24 cellular contexts compared by ENCODE assay signal in genomic region chr10:124338276-124338915, GRCh38.
DNase-seq lines count a peak whose midpoint lies in the region; ATAC-seq and TF ChIP-seq lines count a peak whose summit lies in the region.
"Had no signal": no experiment of that assay in that cellular context is flagged by ENCODE, and none has a peak within 500 bp of the region (broad histone marks: within the 10 kb centered on the region; RNA-seq: fewer than 3 reads in every experiment).

No MANE protein-coding gene starts in this region.

- DNase-seq in DMS53 (lab: John Stamatoyannopoulos, UW) (peak; percentile 21), DMS53 treated with DMSO at 0.1 percent for 48 hours (lab: John Stamatoyannopoulos, UW; ENCODE audit: unreplicated experiment) (no peak), NB4 (ENCODE audit: low read depth) (peak; percentile 28), left lobe of liver (ENCODE audit: low spot score) (peak; percentile 23), MG63 (no peak)
- no peak for DNase-seq in stimulated activated effector memory CD8-positive, alpha-beta T cell treated with anti-CD3 and anti-CD28 coated beads, Interleukin-12 subunit alpha, Interleukin-12 subunit beta, amount 100 ng/mL, for 72 hours (ENCODE audit: low spot score in 2 of 2)
- no peak for DNase-seq in activated naive CD4-positive, alpha-beta T cell treated with anti-CD3 and anti-CD28 coated beads, Interleukin-2, amount 10 ng/mL, durations not matched to agents 7 days and 5 days
- DNase-seq in activated CD4-positive, alpha-beta memory T cell treated with anti-CD3 and anti-CD28 coated beads, Interleukin-2, amount 10 ng/mL, durations not matched to agents 7 days and 5 days, result no peak
- DNase-seq: 8988T; ACHN; BE2C; CD4-positive, alpha-beta T cell; Karpas-422; NCI-H1105; NCI-H1436 treated with DMSO at 0.1 percent for 48 hours; NCI-H187 treated with DMSO at 0.1 percent for 48 hours; NCI-H2107; NCI-H226; NCI-H510A; NCI-H69; SIG-M5 had no signal

- POLR2A ChIA-PET in activated CD4-positive, alpha-beta memory T cell treated with anti-CD3 and anti-CD28 coated beads, Interleukin-2, amount 10 ng/mL, durations not matched to agents 7 days and 5 days (lab: Charles Lee), result no interaction called here

- H3K36me3 Mint-ChIP-seq in stimulated activated effector memory CD8-positive, alpha-beta T cell treated with anti-CD3 and anti-CD28 coated beads, Interleukin-12 subunit alpha, Interleukin-12 subunit beta, amount 100 ng/mL, for 72 hours, result no peaks in the 10 kb centered on the region
- no peaks in the 10 kb centered on the region for H3K36me3 Mint-ChIP-seq in activated naive CD4-positive, alpha-beta T cell treated with anti-CD3 and anti-CD28 coated beads, Interleukin-2, amount 10 ng/mL, durations not matched to agents 7 days and 5 days
- H3K36me3 Mint-ChIP-seq in activated CD4-positive, alpha-beta memory T cell treated with anti-CD3 and anti-CD28 coated beads, Interleukin-2, amount 10 ng/mL, durations not matched to agents 7 days and 5 days (ENCODE audit: low read depth), result no peaks in the 10 kb centered on the region

- no peak for ATAC-seq in left lobe of liver
- ATAC-seq in stimulated activated effector memory CD8-positive, alpha-beta T cell treated with anti-CD3 and anti-CD28 coated beads, Interleukin-12 subunit alpha, Interleukin-12 subunit beta, amount 100 ng/mL, for 72 hours, result no peak
- ATAC-seq: HepG2 had no signal

- no peaks in the 10 kb centered on the region for H3K27me3 ChIP-seq in MG63
- H3K27me3 ChIP-seq: BE2C, Peyer's patch had no signal

- H3K9me3 Mint-ChIP-seq in stimulated activated effector memory CD8-positive, alpha-beta T cell treated with anti-CD3 and anti-CD28 coated beads, Interleukin-12 subunit alpha, Interleukin-12 subunit beta, amount 100 ng/mL, for 72 hours, result no peaks in the 10 kb centered on the region
- H3K9me3 Mint-ChIP-seq in activated naive CD4-positive, alpha-beta T cell treated with anti-CD3 and anti-CD28 coated beads, Interleukin-2, amount 10 ng/mL, durations not matched to agents 7 days and 5 days, result no peaks in the 10 kb centered on the region
- H3K9me3 Mint-ChIP-seq in activated CD4-positive, alpha-beta memory T cell treated with anti-CD3 and anti-CD28 coated beads, Interleukin-2, amount 10 ng/mL, durations not matched to agents 7 days and 5 days, result no peaks in the 10 kb centered on the region
- H3K9me3 Mint-ChIP-seq: CD4-positive, alpha-beta T cell had no signal

- no peak for TF ChIP-seq POLR2A in NB4 (IDR thresholded peaks at IDR 0.05; ENCODE audit: extremely low read depth, insufficient read length)

- no peak overlapping the region for H3K4me3 ChIP-seq in NB4 (ENCODE audit: low read depth, low read length)
- H3K4me3 ChIP-seq in MG63, result no peak overlapping the region
- H3K4me3 ChIP-seq: Peyer's patch, SK-N-MC had no signal

- peaks cover 23% of the 10 kb centered on the region for H3K4me1 Mint-ChIP-seq in stimulated activated effector memory CD8-positive, alpha-beta T cell treated with anti-CD3 and anti-CD28 coated beads, Interleukin-12 subunit alpha, Interleukin-12 subunit beta, amount 100 ng/mL, for 72 hours
- H3K4me1 Mint-ChIP-seq in activated naive CD4-positive, alpha-beta T cell treated with anti-CD3 and anti-CD28 coated beads, Interleukin-2, amount 10 ng/mL, durations not matched to agents 7 days and 5 days, result peaks cover 4% of the 10 kb centered on the region
- peaks cover 2% of the 10 kb centered on the region for H3K4me1 Mint-ChIP-seq in activated CD4-positive, alpha-beta memory T cell treated with anti-CD3 and anti-CD28 coated beads, Interleukin-2, amount 10 ng/mL, durations not matched to agents 7 days and 5 days

- peak overlapping the region; percentile 8 for H3K27ac Mint-ChIP-seq in stimulated activated effector memory CD8-positive, alpha-beta T cell treated with anti-CD3 and anti-CD28 coated beads, Interleukin-12 subunit alpha, Interleukin-12 subunit beta, amount 100 ng/mL, for 72 hours
- H3K27ac Mint-ChIP-seq in activated naive CD4-positive, alpha-beta T cell treated with anti-CD3 and anti-CD28 coated beads, Interleukin-2, amount 10 ng/mL, durations not matched to agents 7 days and 5 days, result no peak overlapping the region
- no peak overlapping the region for H3K27ac Mint-ChIP-seq in activated CD4-positive, alpha-beta memory T cell treated with anti-CD3 and anti-CD28 coated beads, Interleukin-2, amount 10 ng/mL, durations not matched to agents 7 days and 5 days
- H3K27ac Mint-ChIP-seq: CD4-positive, alpha-beta T cell had no signal

- H3K9me3 ChIP-seq in MG63, result no peaks in the 10 kb centered on the region
- H3K9me3 ChIP-seq: BE2C, Peyer's patch had no signal

- H3K36me3 ChIP-seq in MG63, result no peaks in the 10 kb centered on the region
- H3K36me3 ChIP-seq: BE2C, Peyer's patch had no signal

- no peak for TF ChIP-seq CTCF in NB4 (IDR thresholded peaks at IDR 0.05; ENCODE audit: low read depth, low read length)

- CTCF ChIA-PET in activated naive CD4-positive, alpha-beta T cell treated with anti-CD3 and anti-CD28 coated beads, Interleukin-2, amount 10 ng/mL, durations not matched to agents 7 days and 5 days (lab: Charles Lee), result no interaction called here
- CTCF ChIA-PET in activated CD4-positive, alpha-beta memory T cell treated with anti-CD3 and anti-CD28 coated beads, Interleukin-2, amount 10 ng/mL, durations not matched to agents 7 days and 5 days (lab: Charles Lee), result no interaction called here

- no peaks in the 10 kb centered on the region for H3K27me3 Mint-ChIP-seq in activated naive CD4-positive, alpha-beta T cell treated with anti-CD3 and anti-CD28 coated beads, Interleukin-2, amount 10 ng/mL, durations not matched to agents 7 days and 5 days
- no peaks in the 10 kb centered on the region for H3K27me3 Mint-ChIP-seq in activated CD4-positive, alpha-beta memory T cell treated with anti-CD3 and anti-CD28 coated beads, Interleukin-2, amount 10 ng/mL, durations not matched to agents 7 days and 5 days
- H3K27me3 Mint-ChIP-seq: CD4-positive, alpha-beta T cell had no signal

- no peak overlapping the region for H3K4me3 Mint-ChIP-seq in stimulated activated effector memory CD8-positive, alpha-beta T cell treated with anti-CD3 and anti-CD28 coated beads, Interleukin-12 subunit alpha, Interleukin-12 subunit beta, amount 100 ng/mL, for 72 hours
- H3K4me3 Mint-ChIP-seq in activated naive CD4-positive, alpha-beta T cell treated with anti-CD3 and anti-CD28 coated beads, Interleukin-2, amount 10 ng/mL, durations not matched to agents 7 days and 5 days, result no peak overlapping the region
- no peak overlapping the region for H3K4me3 Mint-ChIP-seq in activated CD4-positive, alpha-beta memory T cell treated with anti-CD3 and anti-CD28 coated beads, Interleukin-2, amount 10 ng/mL, durations not matched to agents 7 days and 5 days
- H3K4me3 Mint-ChIP-seq: CD4-positive, alpha-beta T cell had no signal

Comparison
In these comparisons a context has a peak if more than half of its experiments do, and no peak if none do; other contexts are left out.
1. DNase-seq: peak in DMS53 (single experiment), NB4 (single experiment) and left lobe of liver (single experiment); none in DMS53 treated with DMSO at 0.1 percent for 48 hours (single experiment), stimulated activated effector memory CD8-positive, alpha-beta T cell treated with anti-CD3 and anti-CD28 coated beads, Interleukin-12 subunit alpha, Interleukin-12 subunit beta, amount 100 ng/mL, for 72 hours (0 of 2), MG63 (single experiment), activated naive CD4-positive, alpha-beta T cell treated with anti-CD3 and anti-CD28 coated beads, Interleukin-2, amount 10 ng/mL, durations not matched to agents 7 days and 5 days (single experiment) and activated CD4-positive, alpha-beta memory T cell treated with anti-CD3 and anti-CD28 coated beads, Interleukin-2, amount 10 ng/mL, durations not matched to agents 7 days and 5 days (single experiment).